In the genomic region with DNA sequence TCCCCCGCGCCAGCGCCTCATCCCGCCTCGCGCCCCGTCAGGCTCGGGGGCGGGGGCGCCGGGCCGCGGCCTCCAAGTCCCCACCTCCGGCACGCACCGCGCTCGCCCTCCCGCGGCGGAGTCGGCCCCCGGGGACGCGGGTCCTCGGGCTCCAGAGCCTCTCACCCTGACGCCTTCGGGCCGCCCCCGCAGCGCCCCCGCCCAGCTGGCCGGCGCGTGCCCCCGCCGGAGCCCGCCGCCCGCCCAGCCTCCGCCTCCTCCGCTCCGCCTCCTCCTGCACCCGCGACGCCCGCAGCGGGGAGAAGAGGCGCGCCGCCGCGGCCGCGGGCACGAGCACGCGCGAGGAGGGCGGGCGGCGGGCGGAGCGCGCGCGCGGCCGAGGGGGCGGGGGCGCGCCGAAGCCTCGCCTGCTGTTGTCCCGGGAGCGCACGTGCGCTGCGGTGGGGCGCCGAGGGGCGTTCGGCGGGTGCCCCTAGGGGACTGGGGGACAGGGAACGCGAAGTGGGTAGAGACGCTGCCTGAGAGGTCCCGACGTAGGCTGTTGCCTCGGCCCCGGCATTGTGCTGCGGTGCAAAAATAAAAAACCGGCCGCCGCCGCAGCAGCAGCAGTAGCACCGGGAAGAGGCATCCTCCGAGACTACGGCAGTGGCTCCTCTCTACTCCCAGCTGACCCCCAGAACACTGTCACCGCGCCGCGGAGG, we compare ENCODE assay signal across 8 cellular contexts.
DNase-seq lines count a peak whose midpoint lies in the region; FAIRE-seq and TF ChIP-seq lines count a peak whose summit lies in the region.

No MANE protein-coding gene starts in this region.

- H3K27ac Mint-ChIP-seq in neural progenitor cell, result peak overlapping the region; percentile 34

- H3K36me3 ChIP-seq in Peyer's patch (no peaks in the 10 kb centered on the region), neural progenitor cell (no peaks in the 10 kb centered on the region), stomach smooth muscle (ENCODE audit: control insufficient read depth in 2 of 2, insufficient read depth in 2 of 2, low read length in 2 of 2) (no peaks in the 10 kb centered on the region)

- peaks cover 2% of the 10 kb centered on the region for H3K27me3 Mint-ChIP-seq in neural progenitor cell (ENCODE audit: insufficient read depth, low read depth)

- peaks cover 4% of the 10 kb centered on the region for H3F3A ChIP-seq in neural progenitor cell (ENCODE audit: low read depth)

- H3K4me3 Mint-ChIP-seq in neural progenitor cell, result peak overlapping the region; percentile 83

- no peak for FAIRE-seq in GM19239 (lab: Jason Lieb, UNC)
- FAIRE-seq in frontal cortex (lab: Jason Lieb, UNC), result no peak

- TF ChIP-seq POLR2A in Peyer's patch (IDR thresholded peaks at IDR 0.05), result peak in 1 of 2 donors; percentile 56

- no peaks in the 10 kb centered on the region for H3K36me3 Mint-ChIP-seq in neural progenitor cell

- no peaks in the 10 kb centered on the region for H3K9me3 Mint-ChIP-seq in neural progenitor cell

- peak overlapping the region; percentile 93 for H3K4me2 ChIP-seq in neural progenitor cell

- H3K9ac ChIP-seq in neural progenitor cell, result no peak overlapping the region
- peak overlapping the region in 1 of 2 donors; percentile 57 for H3K9ac ChIP-seq in stomach smooth muscle (ENCODE audit: low read length in 2 of 2)

- H3K79me2 ChIP-seq in neural progenitor cell (ENCODE audit: low read depth), result peaks cover 41% of the 10 kb centered on the region

- peaks cover 0 to 53% (median 3%) of the 10 kb centered on the region in 4 donors for H3K4me1 ChIP-seq in Peyer's patch
- H3K4me1 ChIP-seq in neural progenitor cell, result peaks cover 13% of the 10 kb centered on the region
- H3K4me1 ChIP-seq in stomach smooth muscle (ENCODE audit: control insufficient read depth, insufficient read depth, low read length), result peaks cover 6% of the 10 kb centered on the region

- CTCF ChIA-PET in AG04449 (lab: Yijun Ruan, JAX), result no interaction called here

- H3K27ac ChIP-seq in Peyer's patch (peak overlapping the region; percentile 25 to 85 (median 47)), neural progenitor cell (no peak overlapping the region), stomach smooth muscle (ENCODE audit: low read length) (peak overlapping the region; percentile 31)

- H3K27me3 ChIP-seq in Peyer's patch (no peaks in the 10 kb centered on the region), neural progenitor cell (peaks cover 27% of the 10 kb centered on the region), stomach smooth muscle (ENCODE audit: control insufficient read depth in 1 of 2, insufficient read depth in 2 of 2, low read length in 2 of 2) (no peaks in the 10 kb centered on the region)

- DNase-seq in AG04449 (ENCODE audit: low read depth, low spot score), result no peak
- DNase-seq in GM19239 (ENCODE audit: insufficient read length, low spot score), result peak; percentile 59
- peak; percentile 63 for DNase-seq in HT1080 (ENCODE audit: low read depth)
- peak; percentile 47 to 89 (median 83) for DNase-seq in Peyer's patch
- DNase-seq in activated gamma-delta T cell treated with anti-CD3 and anti-CD28 coated beads, Interleukin-2, amount 50 U/mL, for 16 hours (ENCODE audit: low read depth), result peak; percentile 53
- peak; percentile 89 to 94 for DNase-seq in frontal cortex (ENCODE audit: low spot score in 2 of 2)
- peak; percentile 93 for DNase-seq in neural progenitor cell (ENCODE audit: low spot score)

- H3K4me3 ChIP-seq in AG04449 (ENCODE audit: low read depth, low read length) (peak overlapping the region; percentile 74), Peyer's patch (peak overlapping the region; percentile 41 to 76 (median 54)), neural progenitor cell (peak overlapping the region; percentile 59), stomach smooth muscle (ENCODE audit: low read length in 2 of 2) (peak overlapping the region; percentile 59 to 71)

- H3K9me3 ChIP-seq in Peyer's patch (no peaks in the 10 kb centered on the region), neural progenitor cell (ENCODE audit: low read depth) (no peaks in the 10 kb centered on the region), stomach smooth muscle (ENCODE audit: control insufficient read depth in 2 of 2, low read length in 2 of 2) (no peaks in the 10 kb centered on the region)

- H4K20me1 ChIP-seq in neural progenitor cell (ENCODE audit: low read depth), result peaks cover 40% of the 10 kb centered on the region

- peak overlapping the region; percentile 94 for H2AFZ ChIP-seq in neural progenitor cell (replicated peaks)

- POLR2A ChIA-PET in AG04449 (lab: Yijun Ruan, JAX), result no interaction called here

- peaks cover 58% of the 10 kb centered on the region for H3K4me1 Mint-ChIP-seq in neural progenitor cell

- peak; percentile 13 for TF ChIP-seq CTCF in AG04449 (IDR thresholded peaks at IDR 0.05; ENCODE audit: insufficient read depth, low read length, missing control alignments)
- TF ChIP-seq CTCF in Peyer's patch (IDR thresholded peaks at IDR 0.05), result no peak
- no peak for TF ChIP-seq CTCF in neural progenitor cell (IDR thresholded peaks at IDR 0.05)
